ENCODE assay signal across 26 cellular contexts in genomic region chr1:230279583-230279945, GRCh38.
DNase-seq lines count a peak whose midpoint lies in the region; ATAC-seq and TF ChIP-seq lines count a peak whose summit lies in the region.
"Had no signal": no experiment of that assay in that cellular context is flagged by ENCODE, and none has a peak within 500 bp of the region (broad histone marks: within the 10 kb centered on the region; RNA-seq: fewer than 3 reads in every experiment).

No MANE protein-coding gene starts in this region.

- H2AFZ ChIP-seq in OCI-LY1 (ENCODE audit: low read length): no peak overlapping the region
- H2AFZ ChIP-seq: GM23248 had no signal

- no peak overlapping the region for H3K4me3 Mint-ChIP-seq in activated CD8-positive, alpha-beta memory T cell treated with anti-CD3 and anti-CD28 coated beads, Interleukin-2, amount 10 ng/mL, durations not matched to agents 7 days and 5 days
- no peak overlapping the region for H3K4me3 Mint-ChIP-seq in chondrocyte (ENCODE audit: unreplicated experiment)
- H3K4me3 Mint-ChIP-seq in stimulated activated naive B cell treated with anti-CD40 and anti-IgM and Interleukin-4, amounts not matched to agents 10 μg/mL and 1 μg/mL and 100 μg/mL, for 72 hours: peak overlapping the region; percentile 5 to 56
- H3K4me3 Mint-ChIP-seq: stimulated activated naive CD8-positive, alpha-beta T cell treated with anti-CD3 and anti-CD28 coated beads, Interleukin-15, Interleukin-2, amounts not matched to agents 100 ng/mL and 50 ng/mL, for 24 hours had no signal

- H3K4me1 ChIP-seq in OCI-LY1 (ENCODE audit: insufficient read depth, low read length, severe bottlenecking): peaks cover 69% of the 10 kb centered on the region
- H3K4me1 ChIP-seq: A549, adrenal gland had no signal

- no peaks in the 10 kb centered on the region for H3F3A ChIP-seq in OCI-LY1 (ENCODE audit: insufficient read depth, low read length)

- peak overlapping the region; percentile 97 for H3K27ac ChIP-seq in OCI-LY1 (ENCODE audit: low read depth, low read length, poor library complexity, severe bottlenecking)
- H3K27ac ChIP-seq: A549, adrenal gland, brain microvascular endothelial cell, C4-2B, GM23248, SK-N-MC, tibial artery had no signal

- H3K27me3 Mint-ChIP-seq in activated CD8-positive, alpha-beta memory T cell treated with anti-CD3 and anti-CD28 coated beads, Interleukin-2, amount 10 ng/mL, durations not matched to agents 7 days and 5 days: no peaks in the 10 kb centered on the region
- no peaks in the 10 kb centered on the region for H3K27me3 Mint-ChIP-seq in chondrocyte (ENCODE audit: low read depth)
- H3K27me3 Mint-ChIP-seq in stimulated activated naive B cell treated with anti-CD40 and anti-IgM and Interleukin-4, amounts not matched to agents 10 μg/mL and 1 μg/mL and 100 μg/mL, for 72 hours: no peaks in the 10 kb centered on the region
- H3K27me3 Mint-ChIP-seq: stimulated activated naive CD8-positive, alpha-beta T cell treated with anti-CD3 and anti-CD28 coated beads, Interleukin-15, Interleukin-2, amounts not matched to agents 100 ng/mL and 50 ng/mL, for 24 hours had no signal

- no peak overlapping the region for H3K27ac Mint-ChIP-seq in activated CD8-positive, alpha-beta memory T cell treated with anti-CD3 and anti-CD28 coated beads, Interleukin-2, amount 10 ng/mL, durations not matched to agents 7 days and 5 days
- no peak overlapping the region for H3K27ac Mint-ChIP-seq in chondrocyte (ENCODE audit: unreplicated experiment)
- H3K27ac Mint-ChIP-seq in stimulated activated naive B cell treated with anti-CD40 and anti-IgM and Interleukin-4, amounts not matched to agents 10 μg/mL and 1 μg/mL and 100 μg/mL, for 72 hours: peak overlapping the region; percentile 14
- H3K27ac Mint-ChIP-seq: activated T-helper 2 cell treated with anti-CD3 and anti-CD28 coated beads, Interferon-gamma antibody, Interleukin-2, Interleukin-4, amounts not matched to agents 10 μg/mL and 5 μg/mL and 100 μg/mL, durations not matched to agents 14 hours and 24 hours and 36 hours; stimulated activated naive CD8-positive, alpha-beta T cell treated with anti-CD3 and anti-CD28 coated beads, Interleukin-15, Interleukin-2, amounts not matched to agents 100 ng/mL and 50 ng/mL, for 24 hours had no signal

- no peaks in the 10 kb centered on the region for H3K9me2 ChIP-seq in OCI-LY1 (ENCODE audit: low read depth, low read length)

- H3K4me3 ChIP-seq in OCI-LY1 (ENCODE audit: low read depth, low read length, poor library complexity, severe bottlenecking): no peak overlapping the region
- H3K4me3 ChIP-seq: A549, adrenal gland, GM23248, SK-N-MC, smooth muscle cell, tibial artery had no signal

- H3K4me2 ChIP-seq in OCI-LY1 (ENCODE audit: low read length): no peak overlapping the region
- H3K4me2 ChIP-seq: A549, smooth muscle cell had no signal

- H3K4me1 Mint-ChIP-seq in activated CD8-positive, alpha-beta memory T cell treated with anti-CD3 and anti-CD28 coated beads, Interleukin-2, amount 10 ng/mL, durations not matched to agents 7 days and 5 days: peaks cover 15% of the 10 kb centered on the region
- peaks cover 11% of the 10 kb centered on the region for H3K4me1 Mint-ChIP-seq in chondrocyte (ENCODE audit: low read depth)
- H3K4me1 Mint-ChIP-seq in stimulated activated naive B cell treated with anti-CD40 and anti-IgM and Interleukin-4, amounts not matched to agents 10 μg/mL and 1 μg/mL and 100 μg/mL, for 72 hours: peaks cover 43 to 76% of the 10 kb centered on the region in 2 donors

- DNase-seq in activated CD8-positive, alpha-beta memory T cell treated with anti-CD3 and anti-CD28 coated beads, Interleukin-2, amount 50 U/mL, for 48 hours: peak; percentile 32
- DNase-seq in activated CD8-positive, alpha-beta memory T cell treated with anti-CD3 and anti-CD28 coated beads, Interleukin-2, amount 10 ng/mL, durations not matched to agents 7 days and 5 days: no peak
- DNase-seq in chondrocyte (ENCODE audit: low spot score): peak; percentile 69
- no peak for DNase-seq in stimulated activated naive B cell treated with anti-CD40 and anti-IgM and Interleukin-4, amounts not matched to agents 10 μg/mL and 1 μg/mL and 100 μg/mL, for 72 hours
- DNase-seq in 8988T: no peak
- DNase-seq in D341Med (ENCODE audit: low spot score): no peak
- DNase-seq: brain microvascular endothelial cell; effector memory CD4-positive, alpha-beta T cell; foreskin melanocyte; GM23248; MM.1S; NCI-H1436 treated with DMSO at 0.1 percent for 48 hours; NCI-H510A treated with DMSO at 0.1 percent for 48 hours; RPMI8226; stimulated activated CD4-positive, alpha-beta T cell treated with anti-CD3 and anti-CD28 coated beads, Interleukin-4, amount 100 ng/mL, for 1 hour; T-helper 2 cell had no signal

- H3K79me2 ChIP-seq in OCI-LY1 (ENCODE audit: insufficient read depth, low read length): no peaks in the 10 kb centered on the region

- peaks cover 36% of the 10 kb centered on the region for H3K36me3 ChIP-seq in OCI-LY1 (ENCODE audit: insufficient read depth, low read length)

- ATAC-seq in activated CD8-positive, alpha-beta memory T cell treated with anti-CD3 and anti-CD28 coated beads, Interleukin-2, amount 10 ng/mL, durations not matched to agents 7 days and 5 days: no peak
- no peak for ATAC-seq in stimulated activated naive B cell treated with anti-CD40 and anti-IgM and Interleukin-4, amounts not matched to agents 10 μg/mL and 1 μg/mL and 100 μg/mL, for 72 hours (replicated peaks)
- ATAC-seq in HG02642 (IDR thresholded peaks at IDR 0.05; ENCODE audit: poor library complexity, unreplicated experiment): no peak

- H3K9me3 ChIP-seq in OCI-LY1 (ENCODE audit: low read length): no peaks in the 10 kb centered on the region
- H3K9me3 ChIP-seq: A549, adrenal gland, tibial artery had no signal

- no peaks in the 10 kb centered on the region for H3K27me3 ChIP-seq in OCI-LY1 (ENCODE audit: insufficient read depth, low read length)
- H3K27me3 ChIP-seq: adrenal gland, brain microvascular endothelial cell, tibial artery had no signal

- CTCF ChIA-PET in activated CD8-positive, alpha-beta memory T cell treated with anti-CD3 and anti-CD28 coated beads, Interleukin-2, amount 10 ng/mL, durations not matched to agents 7 days and 5 days (lab: Charles Lee): interaction anchor here (0.5 kb wide), 1 partner anchor 26 kb away, joined by 3 read pairs; no protein-coding TSS in a partner anchor

- TF ChIP-seq CTCF in OCI-LY1 (IDR thresholded peaks at IDR 0.05; ENCODE audit: low read length) (no peak), chondrocyte (IDR thresholded peaks at IDR 0.05) (no peak)

- no peak overlapping the region; the same call in 1 of the 2 replicates for H3K9ac ChIP-seq in OCI-LY1 (ENCODE audit: low read length)
- H3K9ac ChIP-seq: GM23248 had no signal

- H4K20me1 ChIP-seq in OCI-LY1 (ENCODE audit: insufficient read depth, low read length): no peaks in the 10 kb centered on the region

- H3K36me3 Mint-ChIP-seq in activated CD8-positive, alpha-beta memory T cell treated with anti-CD3 and anti-CD28 coated beads, Interleukin-2, amount 10 ng/mL, durations not matched to agents 7 days and 5 days: peaks cover 2% of the 10 kb centered on the region
- peaks cover 27% of the 10 kb centered on the region for H3K36me3 Mint-ChIP-seq in chondrocyte (ENCODE audit: low read depth)
- H3K36me3 Mint-ChIP-seq in stimulated activated naive B cell treated with anti-CD40 and anti-IgM and Interleukin-4, amounts not matched to agents 10 μg/mL and 1 μg/mL and 100 μg/mL, for 72 hours: peaks cover 49 to 67% of the 10 kb centered on the region in 2 donors

- no peaks in the 10 kb centered on the region for H3K9me3 Mint-ChIP-seq in activated CD8-positive, alpha-beta memory T cell treated with anti-CD3 and anti-CD28 coated beads, Interleukin-2, amount 10 ng/mL, durations not matched to agents 7 days and 5 days (ENCODE audit: low read depth)
- no peaks in the 10 kb centered on the region for H3K9me3 Mint-ChIP-seq in chondrocyte (ENCODE audit: low read depth)
- no peaks in the 10 kb centered on the region for H3K9me3 Mint-ChIP-seq in stimulated activated naive B cell treated with anti-CD40 and anti-IgM and Interleukin-4, amounts not matched to agents 10 μg/mL and 1 μg/mL and 100 μg/mL, for 72 hours
- H3K9me3 Mint-ChIP-seq: activated T-helper 2 cell treated with anti-CD3 and anti-CD28 coated beads, Interferon-gamma antibody, Interleukin-2, Interleukin-4, amounts not matched to agents 10 μg/mL and 5 μg/mL and 100 μg/mL, durations not matched to agents 14 hours and 24 hours and 36 hours; stimulated activated naive CD8-positive, alpha-beta T cell treated with anti-CD3 and anti-CD28 coated beads, Interleukin-15, Interleukin-2, amounts not matched to agents 100 ng/mL and 50 ng/mL, for 24 hours had no signal

Comparison
In these comparisons a context has a peak if more than half of its experiments do, and no peak if none do; other contexts are left out.
1. DNase-seq: peak in activated CD8-positive, alpha-beta memory T cell treated with anti-CD3 and anti-CD28 coated beads, Interleukin-2, amount 50 U/mL, for 48 hours (single experiment) and chondrocyte (single experiment); none in activated CD8-positive, alpha-beta memory T cell treated with anti-CD3 and anti-CD28 coated beads, Interleukin-2, amount 10 ng/mL, durations not matched to agents 7 days and 5 days (single experiment), stimulated activated naive B cell treated with anti-CD40 and anti-IgM and Interleukin-4, amounts not matched to agents 10 μg/mL and 1 μg/mL and 100 μg/mL, for 72 hours (single experiment), 8988T (single experiment) and D341Med (single experiment).
2. H3K4me3 Mint-ChIP-seq: peak in stimulated activated naive B cell treated with anti-CD40 and anti-IgM and Interleukin-4, amounts not matched to agents 10 μg/mL and 1 μg/mL and 100 μg/mL, for 72 hours (2 of 2); none in activated CD8-positive, alpha-beta memory T cell treated with anti-CD3 and anti-CD28 coated beads, Interleukin-2, amount 10 ng/mL, durations not matched to agents 7 days and 5 days (single experiment) and chondrocyte (single experiment).